ENCODE assay signal across 8 cellular contexts in genomic region chr5:78483809-78484521, GRCh38.
A peak's percentile ranks its signal among the peaks of the same experiment; 100 is the strongest.
DNase-seq lines count a peak whose midpoint lies in the region; ATAC-seq and TF ChIP-seq lines count a peak whose summit lies in the region.

No MANE protein-coding gene starts in this region.

- ATAC-seq in GM21515 (IDR thresholded peaks at IDR 0.05; ENCODE audit: unreplicated experiment) = peak; percentile 84

- H3K4me1 ChIP-seq in BLaER1 (peaks cover 38% of the 10 kb centered on the region), Karpas-422 (ENCODE audit: low read length) (peaks cover 37% of the 10 kb centered on the region), sigmoid colon (peaks cover 0 to 28% (median 23%) of the 10 kb centered on the region in 4 donors), esophagus squamous epithelium (peaks cover 0 to 11% (median 0%) of the 10 kb centered on the region in 3 donors), hepatocyte (ENCODE audit: insufficient read depth) (peaks cover 6% of the 10 kb centered on the region)

- H3K27ac ChIP-seq in BLaER1 (peak overlapping the region; percentile 44; the same call in 1 of the 2 replicates), Karpas-422 (ENCODE audit: low read length) (peak overlapping the region; percentile 94), sigmoid colon (peak overlapping the region in 3 of 4 donors; percentile 24 to 40 (median 38)), esophagus squamous epithelium (peak overlapping the region in 2 of 4 donors; percentile 3 to 25), hepatocyte (no peak overlapping the region)

- 57 to 80% methylated on average over 3 of the region's 3 CpGs for WGBS in sigmoid colon, 2 donors
- WGBS in esophagus squamous epithelium, 2 donors = 65 to 82% methylated on average over 3 of the region's 3 CpGs
- 80% methylated on average over 3 of the region's 3 CpGs for WGBS in hepatocyte (ENCODE audit: low lambda C conversion rate, missing lambda C conversion rate)

- H3K9me3 Mint-ChIP-seq in glutamatergic neuron (ENCODE audit: unreplicated experiment) = no peaks in the 10 kb centered on the region

- intact Hi-C loops in sigmoid colon (cut with DNase I) = no loop called here
- intact Hi-C loops in esophagus squamous epithelium (cut with DNase I) = no loop called here

- no peak for TF ChIP-seq EP300 in sigmoid colon (IDR thresholded peaks at IDR 0.05)

- H3K27me3 ChIP-seq in BLaER1 (no peaks in the 10 kb centered on the region), Karpas-422 (ENCODE audit: low read length) (no peaks in the 10 kb centered on the region), sigmoid colon (no peaks in the 10 kb centered on the region), esophagus squamous epithelium (no peaks in the 10 kb centered on the region), hepatocyte (no peaks in the 10 kb centered on the region)

- H3K4me1 Mint-ChIP-seq in glutamatergic neuron (ENCODE audit: low read depth, unreplicated experiment) = no peaks in the 10 kb centered on the region

- no peak overlapping the region for H3K27ac Mint-ChIP-seq in glutamatergic neuron (ENCODE audit: unreplicated experiment)

- H3K27me3 Mint-ChIP-seq in glutamatergic neuron (ENCODE audit: unreplicated experiment) = no peaks in the 10 kb centered on the region

- H3K9me3 ChIP-seq in BLaER1 = no peaks in the 10 kb centered on the region
- no peaks in the 10 kb centered on the region for H3K9me3 ChIP-seq in Karpas-422 (ENCODE audit: low read length)
- no peaks in the 10 kb centered on the region for H3K9me3 ChIP-seq in sigmoid colon
- H3K9me3 ChIP-seq in esophagus squamous epithelium = no peaks in the 10 kb centered on the region
- no peaks in the 10 kb centered on the region for H3K9me3 ChIP-seq in hepatocyte (ENCODE audit: low read depth)

- H3K9ac ChIP-seq in BLaER1 (no peak overlapping the region), Karpas-422 (ENCODE audit: low read length) (peak overlapping the region; percentile 50)

- H3K9me2 ChIP-seq in Karpas-422 (replicated peaks; ENCODE audit: insufficient read depth, low read length) (no peaks in the 10 kb centered on the region), hepatocyte (replicated peaks; ENCODE audit: insufficient read depth) (no peaks in the 10 kb centered on the region)

- no peaks in the 10 kb centered on the region for H3K36me3 Mint-ChIP-seq in glutamatergic neuron (ENCODE audit: unreplicated experiment)

- H3K4me3 Mint-ChIP-seq in glutamatergic neuron (ENCODE audit: unreplicated experiment) = no peak overlapping the region

- TF ChIP-seq POLR2A in sigmoid colon (IDR thresholded peaks at IDR 0.05) (no peak), esophagus squamous epithelium (IDR thresholded peaks at IDR 0.05) (no peak)

- no peak overlapping the region for H3K4me3 ChIP-seq in BLaER1
- H3K4me3 ChIP-seq in Karpas-422 (ENCODE audit: low read length) = peak overlapping the region; percentile 54
- H3K4me3 ChIP-seq in choroid plexus epithelial cell (ENCODE audit: low read depth, low read length) = no peak overlapping the region
- H3K4me3 ChIP-seq in sigmoid colon = no peak overlapping the region
- no peak overlapping the region for H3K4me3 ChIP-seq in esophagus squamous epithelium
- no peak overlapping the region for H3K4me3 ChIP-seq in hepatocyte

- H3K36me3 ChIP-seq in BLaER1 = 0 out of 2 replicates have a peak, but pooled peaks cover 4% of the 10 kb centered on the region
- peaks cover 18% of the 10 kb centered on the region for H3K36me3 ChIP-seq in Karpas-422 (ENCODE audit: insufficient read depth, low read length)
- peaks cover 0 to 26% (median 11%) of the 10 kb centered on the region in 4 donors for H3K36me3 ChIP-seq in sigmoid colon
- H3K36me3 ChIP-seq in esophagus squamous epithelium = peaks cover 0 to 14% (median 0%) of the 10 kb centered on the region in 3 donors
- H3K36me3 ChIP-seq in hepatocyte (replicated peaks; ENCODE audit: insufficient read depth, low read depth) = no peaks in the 10 kb centered on the region

- H3K79me2 ChIP-seq in Karpas-422 (ENCODE audit: low read length) (no peaks in the 10 kb centered on the region), hepatocyte (no peaks in the 10 kb centered on the region)

- peak; percentile 90 for DNase-seq in Karpas-422
- peak; percentile 90 for DNase-seq in choroid plexus epithelial cell (ENCODE audit: low read depth)
- no peak for DNase-seq in sigmoid colon
- DNase-seq in esophagus squamous epithelium (lab: John Stamatoyannopoulos, UW) = no peak
- no peak for DNase-seq in hepatocyte (ENCODE audit: low spot score)
- DNase-seq in glutamatergic neuron = no peak

- H2AFZ ChIP-seq in Karpas-422 (ENCODE audit: low read length) (no peak overlapping the region), hepatocyte (no peak overlapping the region)

- H3K4me2 ChIP-seq in BLaER1 (peak overlapping the region; percentile 54), Karpas-422 (ENCODE audit: low read depth, low read length, poor library complexity, severe bottlenecking) (peak overlapping the region; percentile 71), hepatocyte (no peak overlapping the region)

- H4K20me1 ChIP-seq in BLaER1 = no peaks in the 10 kb centered on the region
- H4K20me1 ChIP-seq in Karpas-422 (ENCODE audit: insufficient read depth, low read depth, low read length) = no peaks in the 10 kb centered on the region
- H4K20me1 ChIP-seq in hepatocyte (ENCODE audit: insufficient read depth, poor library complexity, severe bottlenecking) = no peaks in the 10 kb centered on the region

- TF ChIP-seq CTCF in choroid plexus epithelial cell (conservative IDR thresholded peaks at IDR 0.05; ENCODE audit: low read depth, low read length) (peak; percentile 19), sigmoid colon (IDR thresholded peaks at IDR 0.05) (no peak), esophagus squamous epithelium (IDR thresholded peaks at IDR 0.05) (no peak), hepatocyte (IDR thresholded peaks at IDR 0.05; ENCODE audit: poor library complexity) (no peak), glutamatergic neuron (IDR thresholded peaks at IDR 0.05; ENCODE audit: partially characterized antibody, unreplicated experiment) (no peak)

Comparison
In these comparisons a context has a peak if more than half of its experiments do, and no peak if none do; other contexts are left out.
1. DNase-seq: peak in Karpas-422 (single experiment) and choroid plexus epithelial cell (single experiment); none in sigmoid colon (single experiment), esophagus squamous epithelium (single experiment), hepatocyte (single experiment) and glutamatergic neuron (single experiment).